Comparison of ENCODE assay signal across 13 cellular contexts in the genomic region with DNA sequence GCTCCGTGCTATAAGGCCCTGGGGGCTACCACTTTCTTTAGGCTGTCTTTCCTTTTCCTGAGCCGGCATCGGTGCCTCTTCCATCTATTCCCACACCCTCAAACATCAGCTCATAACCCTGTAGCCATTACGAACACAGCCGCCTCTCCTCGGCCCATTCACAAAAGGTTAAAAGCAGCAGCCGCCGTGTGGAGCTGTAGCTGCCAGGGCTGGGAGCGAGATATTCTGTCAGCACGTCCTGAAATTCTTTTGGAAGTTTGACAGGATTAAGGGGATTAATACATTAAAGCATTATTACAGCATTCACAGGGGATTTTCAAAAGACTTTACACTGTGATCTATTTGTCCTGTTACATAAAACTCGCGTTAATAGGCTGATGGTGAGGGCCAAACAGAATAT.
DNase-seq lines count a peak whose midpoint lies in the region; ATAC-seq and TF ChIP-seq lines count a peak whose summit lies in the region.
"Had no signal": no experiment of that assay in that cellular context is flagged by ENCODE, and none has a peak within 500 bp of the region (broad histone marks: within the 10 kb centered on the region; RNA-seq: fewer than 3 reads in every experiment).

No MANE protein-coding gene starts in this region.

- no peak for DNase-seq in left ventricle myocardium superior
- DNase-seq in left ventricle myocardium inferior, result no peak
- DNase-seq in NCI-H69 (lab: John Stamatoyannopoulos, UW), result peak; percentile 84
- DNase-seq in retinal pigment epithelial cell (ENCODE audit: low read depth), result peak; percentile 30
- no peak for DNase-seq in SHP77 (lab: John Stamatoyannopoulos, UW)
- DNase-seq in activated naive CD4-positive, alpha-beta T cell treated with anti-CD3 and anti-CD28 coated beads, Interleukin-2, amount 50 U/mL, for 72 hours (ENCODE audit: low spot score in 2 of 2), result no peak
- DNase-seq: CD8-positive, alpha-beta T cell; KG1; NCI-H2029; NCI-H226; RPMI8226 had no signal

- peaks cover 42% of the 10 kb centered on the region for H3K27me3 ChIP-seq in left ventricle myocardium inferior (ENCODE audit: low read depth)
- no peaks in the 10 kb centered on the region for H3K27me3 ChIP-seq in ectodermal cell (ENCODE audit: control insufficient read depth, insufficient read depth, low read length, poor library complexity, severe bottlenecking)

- 70 to 84% methylated on average over 10 to 12 of the region's 12 CpGs for WGBS in ectodermal cell, 2 experiments

- no peak overlapping the region for H3K4me3 ChIP-seq in left ventricle myocardium inferior
- no peak overlapping the region for H3K4me3 ChIP-seq in ectodermal cell (ENCODE audit: insufficient read depth, low read depth, low read length)
- H3K4me3 ChIP-seq in retinal pigment epithelial cell (ENCODE audit: low read length), result no peak overlapping the region
- H3K4me3 ChIP-seq: GM23338 had no signal

- no peak overlapping the region for H3K27ac ChIP-seq in left ventricle myocardium inferior (replicated peaks)
- peak overlapping the region; percentile 50 for H3K27ac ChIP-seq in ectodermal cell (ENCODE audit: insufficient read depth, low read depth, low read length, poor library complexity, severe bottlenecking)

- H3K9me3 ChIP-seq in left ventricle myocardium inferior (replicated peaks) (peaks cover 4% of the 10 kb centered on the region), ectodermal cell (ENCODE audit: control insufficient read depth, low read length) (no peaks in the 10 kb centered on the region)

- peaks cover 0 to 4% of the 10 kb centered on the region in 2 donors for H3K9me3 Mint-ChIP-seq in activated naive CD4-positive, alpha-beta T cell treated with anti-CD3 and anti-CD28 coated beads, Interleukin-2, amount 50 U/mL, for 72 hours
- H3K9me3 Mint-ChIP-seq: CD8-positive, alpha-beta T cell; GM23338 had no signal

- H3K36me3 ChIP-seq in left ventricle myocardium inferior, result no peaks in the 10 kb centered on the region
- H3K36me3 ChIP-seq in ectodermal cell (ENCODE audit: control insufficient read depth, insufficient read depth, low read length), result no peaks in the 10 kb centered on the region

- intact Hi-C loops in left ventricle myocardium superior (cut with micrococcal nuclease), result no loop called here
- intact Hi-C loops in left ventricle myocardium inferior (cut with micrococcal nuclease), result no loop called here

- H3K4me1 ChIP-seq in left ventricle myocardium inferior (no peaks in the 10 kb centered on the region), ectodermal cell (ENCODE audit: control insufficient read depth, insufficient read depth, low read length) (peaks cover 7% of the 10 kb centered on the region)

- no peak overlapping the region for H3K27ac Mint-ChIP-seq in activated naive CD4-positive, alpha-beta T cell treated with anti-CD3 and anti-CD28 coated beads, Interleukin-2, amount 50 U/mL, for 72 hours
- H3K27ac Mint-ChIP-seq: CD8-positive, alpha-beta T cell; GM23338 had no signal

- no peaks in the 10 kb centered on the region for H3K36me3 Mint-ChIP-seq in activated naive CD4-positive, alpha-beta T cell treated with anti-CD3 and anti-CD28 coated beads, Interleukin-2, amount 50 U/mL, for 72 hours
- H3K36me3 Mint-ChIP-seq: CD8-positive, alpha-beta T cell had no signal

- peak; percentile 27 for ATAC-seq in left ventricle myocardium superior
- ATAC-seq in activated naive CD4-positive, alpha-beta T cell treated with anti-CD3 and anti-CD28 coated beads, Interleukin-2, amount 50 U/mL, for 72 hours, result no peak
- ATAC-seq: CD8-positive, alpha-beta T cell had no signal

- TF ChIP-seq CTCF in left ventricle myocardium inferior (IDR thresholded peaks at IDR 0.05; ENCODE audit: borderline replicate concordance) (no peak), retinal pigment epithelial cell (conservative IDR thresholded peaks at IDR 0.05; ENCODE audit: low read depth, low read length) (no peak)

Comparison
In these comparisons a context has a peak if more than half of its experiments do, and no peak if none do; other contexts are left out.
1. DNase-seq: peak in NCI-H69 (single experiment) and retinal pigment epithelial cell (single experiment); none in left ventricle myocardium superior (single experiment), left ventricle myocardium inferior (single experiment), SHP77 (0 of 2) and activated naive CD4-positive, alpha-beta T cell treated with anti-CD3 and anti-CD28 coated beads, Interleukin-2, amount 50 U/mL, for 72 hours (0 of 2).